In the genomic region with DNA sequence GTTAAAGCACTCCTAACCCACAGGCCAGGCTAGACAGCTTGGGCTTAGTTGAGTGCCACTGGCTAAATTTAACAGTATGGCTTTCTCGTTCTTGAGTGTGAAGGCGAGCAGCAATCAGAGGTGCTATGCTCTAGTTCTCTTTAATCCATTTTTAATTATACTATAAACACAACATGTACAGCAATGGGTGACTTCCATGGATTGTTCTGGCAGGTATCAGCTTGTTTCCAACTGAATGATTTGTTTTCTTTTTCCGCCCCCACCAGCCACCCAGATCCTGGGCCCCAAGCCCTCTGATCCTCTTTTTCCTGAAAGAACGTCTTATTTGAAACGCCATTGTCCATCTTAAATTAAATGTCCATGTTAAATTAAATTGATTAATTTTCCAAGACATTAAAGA, we compare ENCODE assay signal across 16 cellular contexts.
DNase-seq lines count a peak whose midpoint lies in the region; ATAC-seq and TF ChIP-seq lines count a peak whose summit lies in the region.
"Had no signal": no experiment of that assay in that cellular context is flagged by ENCODE, and none has a peak within 500 bp of the region (broad histone marks: within the 10 kb centered on the region; RNA-seq: fewer than 3 reads in every experiment).

No MANE protein-coding gene starts in this region.

- DNase-seq in MCF 10A (ENCODE audit: unreplicated experiment): no peak
- DNase-seq in foreskin keratinocyte: peak in 1 of 2 donors; percentile 68
- DNase-seq in smooth muscle cell (lab: John Stamatoyannopoulos, UW; ENCODE audit: unreplicated experiment): no peak
- no peak for DNase-seq in right atrium auricular region (ENCODE audit: low spot score)
- DNase-seq in AML-193 (lab: John Stamatoyannopoulos, UW): no peak
- DNase-seq in NCI-H146 treated with DMSO at 0.1 percent for 48 hours (lab: John Stamatoyannopoulos, UW; ENCODE audit: unreplicated experiment): no peak
- DNase-seq: C1 segment of cervical spinal cord, COR-L47, DMS79, HCEC 1CT, NCI-H1436 treated with DMSO at 0.1 percent for 48 hours, SHP77 treated with DMSO at 0.1 percent for 48 hours had no signal

- H3K9ac ChIP-seq in HUES64 (ENCODE audit: low read depth, low read length) (no peak overlapping the region), smooth muscle cell (ENCODE audit: low read depth) (no peak overlapping the region)

- H3K4me3 ChIP-seq in HUES64 (ENCODE audit: low read length) (no peak overlapping the region), smooth muscle cell (no peak overlapping the region), right atrium auricular region (no peak overlapping the region)
- H3K4me3 ChIP-seq: K562 had no signal

- 93% methylated on average over 3 of the region's 5 CpGs for WGBS in HUES64
- 72% methylated on average over 5 of the region's 5 CpGs for WGBS in smooth muscle cell (ENCODE audit: low lambda C conversion rate)

- no peaks in the 10 kb centered on the region for H3K79me2 ChIP-seq in smooth muscle cell (ENCODE audit: low read depth)

- H3K27me3 ChIP-seq in HUES64 (ENCODE audit: insufficient read depth, low read length) (no peaks in the 10 kb centered on the region), foreskin keratinocyte (no peaks in the 10 kb centered on the region), smooth muscle cell (ENCODE audit: low read depth) (no peaks in the 10 kb centered on the region), right atrium auricular region (no peaks in the 10 kb centered on the region)

- H4K20me1 ChIP-seq in smooth muscle cell (ENCODE audit: low read depth): no peaks in the 10 kb centered on the region

- no peak overlapping the region for H2AFZ ChIP-seq in smooth muscle cell (ENCODE audit: low read depth)

- H3K27me3 Mint-ChIP-seq in MCF 10A (ENCODE audit: insufficient read depth, unreplicated experiment): no peaks in the 10 kb centered on the region

- intact Hi-C loops in MCF 10A (cut with micrococcal nuclease): no loop called here

- CTCF ChIA-PET in MCF 10A (lab: Yijun Ruan, JAX): interaction anchor here (0.6 to 1.6 kb wide), 2 partner anchors 15 to 42 kb away, joined by 3 to 10 read pairs; no protein-coding TSS in a partner anchor

- H3F3A ChIP-seq in smooth muscle cell (ENCODE audit: low read depth): no peaks in the 10 kb centered on the region

- no peak for ATAC-seq in foreskin keratinocyte
- ATAC-seq in GM18517 (IDR thresholded peaks at IDR 0.05; ENCODE audit: unreplicated experiment): no peak
- ATAC-seq: K562, Panc1 had no signal

- H3K9me3 Mint-ChIP-seq in MCF 10A (ENCODE audit: unreplicated experiment): no peaks in the 10 kb centered on the region

- BruUV-seq in MCF 10A (replicated peaks; lab: Mats Ljungman, UMichigan): no TSS peak

- H3K27ac ChIP-seq in HUES64 (ENCODE audit: low read depth, low read length) (peak overlapping the region; percentile 29; the same call in 1 of the 2 replicates), foreskin keratinocyte (peak overlapping the region; percentile 77), smooth muscle cell (ENCODE audit: low read depth) (peak overlapping the region; percentile 81), right atrium auricular region (no peak overlapping the region)

- H3K9me3 ChIP-seq in HUES64 (ENCODE audit: insufficient read depth, low read depth, low read length) (no peaks in the 10 kb centered on the region), smooth muscle cell (replicated peaks; ENCODE audit: low read depth) (no peaks in the 10 kb centered on the region), right atrium auricular region (no peaks in the 10 kb centered on the region)

- peaks cover 10% of the 10 kb centered on the region; the same call in 1 of the 2 replicates for H3K4me1 ChIP-seq in HUES64 (ENCODE audit: insufficient read depth, low read length)
- H3K4me1 ChIP-seq in foreskin keratinocyte: peaks cover 31% of the 10 kb centered on the region
- H3K4me1 ChIP-seq in smooth muscle cell (ENCODE audit: low read depth): peaks cover 36% of the 10 kb centered on the region
- no peaks in the 10 kb centered on the region for H3K4me1 ChIP-seq in right atrium auricular region

- peak overlapping the region; percentile 15 for H3K4me2 ChIP-seq in smooth muscle cell

- TF ChIP-seq CTCF in MCF 10A (IDR thresholded peaks at IDR 0.05; ENCODE audit: unreplicated experiment) (no peak), foreskin keratinocyte (conservative IDR thresholded peaks at IDR 0.05) (no peak), smooth muscle cell (IDR thresholded peaks at IDR 0.05; ENCODE audit: borderline replicate concordance, insufficient read depth, poor library complexity, severe bottlenecking) (no peak), right atrium auricular region (IDR thresholded peaks at IDR 0.05) (no peak)

- H3K36me3 ChIP-seq in HUES64 (ENCODE audit: insufficient read depth, low read length): no peaks in the 10 kb centered on the region
- no peaks in the 10 kb centered on the region for H3K36me3 ChIP-seq in smooth muscle cell (ENCODE audit: low read depth)
- H3K36me3 ChIP-seq in right atrium auricular region: no peaks in the 10 kb centered on the region

- H3K4me1 Mint-ChIP-seq in MCF 10A (ENCODE audit: insufficient read depth, unreplicated experiment): peaks cover 32% of the 10 kb centered on the region

- peak overlapping the region; percentile 96 for H3K27ac Mint-ChIP-seq in MCF 10A (ENCODE audit: low read depth, unreplicated experiment)

- H3K36me3 Mint-ChIP-seq in MCF 10A (ENCODE audit: insufficient read depth, unreplicated experiment): peaks cover 8% of the 10 kb centered on the region

- no peak overlapping the region for H3K4me3 Mint-ChIP-seq in MCF 10A (ENCODE audit: unreplicated experiment)

- POLR2A ChIA-PET in MCF 10A (lab: Yijun Ruan, JAX): interaction anchor here (0.8 to 1.8 kb wide), 8 partner anchors 7 to 246 kb away, joined by 3 to 7 read pairs (median 4); a partner anchor contains a TSS

Comparison
In these comparisons a context has a peak if more than half of its experiments do, and no peak if none do; other contexts are left out.
1. H3K27ac ChIP-seq: peak in HUES64 (single experiment), foreskin keratinocyte (single experiment) and smooth muscle cell (single experiment); none in right atrium auricular region (0 of 2).